Comparison of ENCODE assay signal across 8 cellular contexts in the genomic region with DNA sequence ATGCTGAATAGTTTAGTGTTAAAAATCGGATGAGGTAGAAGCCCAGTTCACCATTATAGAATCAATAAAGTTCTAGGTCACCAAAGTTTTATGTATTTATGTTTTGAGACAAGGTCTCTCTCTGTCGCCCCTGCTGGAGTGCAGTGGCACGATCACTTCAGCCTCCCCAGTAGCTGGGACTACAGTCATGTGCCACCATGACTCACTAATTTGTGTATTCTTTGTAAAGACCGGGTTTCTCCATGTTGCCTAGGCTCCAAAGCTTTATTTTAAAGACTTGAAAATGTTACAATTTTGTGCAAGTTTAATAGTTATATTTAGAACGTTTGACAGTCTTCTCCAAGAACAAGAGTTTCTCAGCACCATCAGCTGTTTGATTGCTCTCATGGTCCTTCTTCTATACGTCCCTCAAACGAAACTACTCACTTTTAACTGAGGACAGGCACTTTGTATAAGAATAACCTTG. TPM values are rescaled to one million over a fixed set of nuclear protein-coding genes. Genes with fewer than 3 reads are reported as not detected.
DNase-seq lines count a peak whose midpoint lies in the region; FAIRE-seq and TF ChIP-seq lines count a peak whose summit lies in the region.

No MANE protein-coding gene starts in this region.

- H3K4me3 ChIP-seq in Caco-2 (ENCODE audit: low read depth, low read length) (no peak overlapping the region), HUES64 (ENCODE audit: low read length) (no peak overlapping the region), WERI-Rb-1 (ENCODE audit: low read depth, low read length) (no peak overlapping the region), H1 (ENCODE audit: extremely low read depth in 1 of 4, insufficient read depth in 2 of 4, low read depth in 3 of 4, low read length in 4 of 4) (no peak overlapping the region), neural progenitor cell (no peak overlapping the region)

- H2BK15ac ChIP-seq in H1 (ENCODE audit: low read length): no peak overlapping the region

- DNase-seq in Caco-2 (peak; percentile 45 to 55), WERI-Rb-1 (peak; percentile 14), H1 (ENCODE audit: low read depth in 1 of 2, low spot score in 2 of 2) (peak in 1 of 2 experiments; percentile 48), neural progenitor cell (ENCODE audit: low spot score) (peak; percentile 26), DMS153 treated with DMSO at 0.1 percent for 48 hours (lab: John Stamatoyannopoulos, UW; ENCODE audit: unreplicated experiment) (no peak), KG1 (lab: John Stamatoyannopoulos, UW) (no peak), GM13976 (ENCODE audit: low spot score) (no peak)

- no peak overlapping the region for H2AK5ac ChIP-seq in H1 (ENCODE audit: low read depth, low read length)

- H4K5ac ChIP-seq in H1 (ENCODE audit: insufficient read length, low read depth, low read length): no peak overlapping the region

- H3K79me2 ChIP-seq in H1 (ENCODE audit: control insufficient read depth in 1 of 2, insufficient read depth in 2 of 2, low read length in 2 of 2): no peaks in the 10 kb centered on the region
- H3K79me2 ChIP-seq in neural progenitor cell (ENCODE audit: low read depth): no peaks in the 10 kb centered on the region

- no peaks in the 10 kb centered on the region for H3F3A ChIP-seq in neural progenitor cell (ENCODE audit: low read depth)

- in situ Hi-C loops in GM13976 (cut with MboI; ENCODE audit: low sequenced_read_pairs, unreplicated experiment): no loop called here

- H3K14ac ChIP-seq in H1 (ENCODE audit: insufficient read length): no peak overlapping the region

- H3K9me3 ChIP-seq in Caco-2 (no peaks in the 10 kb centered on the region), HUES64 (ENCODE audit: insufficient read depth, low read depth, low read length) (no peaks in the 10 kb centered on the region), WERI-Rb-1 (ENCODE audit: severe bottlenecking) (no peaks in the 10 kb centered on the region), H1 (ENCODE audit: insufficient read depth in 2 of 2, low read depth in 1 of 2, low read length in 1 of 2) (no peaks in the 10 kb centered on the region), neural progenitor cell (ENCODE audit: low read depth) (no peaks in the 10 kb centered on the region)

- no TSS peak for BruUV-seq in Caco-2 (replicated peaks; lab: Mats Ljungman, UMichigan)

- no peak for TF ChIP-seq EP300 in H1 (IDR thresholded peaks at IDR 0.05; ENCODE audit: borderline replicate concordance in 1 of 2, low read depth in 2 of 2, low read length in 2 of 2)

- H3K27me3 Mint-ChIP-seq in Caco-2 (ENCODE audit: insufficient read depth, unreplicated experiment): no peaks in the 10 kb centered on the region
- peaks cover 3% of the 10 kb centered on the region for H3K27me3 Mint-ChIP-seq in neural progenitor cell (ENCODE audit: insufficient read depth, low read depth)

- H3K9me3 Mint-ChIP-seq in Caco-2 (ENCODE audit: unreplicated experiment): no peaks in the 10 kb centered on the region
- no peaks in the 10 kb centered on the region for H3K9me3 Mint-ChIP-seq in neural progenitor cell

- H3K56ac ChIP-seq in H1 (replicated peaks; ENCODE audit: insufficient read length, low read depth, low read length): no peak overlapping the region

- H3K18ac ChIP-seq in H1 (ENCODE audit: extremely low read depth, low read length): no peak overlapping the region

- peak overlapping the region; percentile 24; the same call in 1 of the 2 replicates for H3K9ac ChIP-seq in HUES64 (ENCODE audit: low read depth, low read length)
- no peak overlapping the region for H3K9ac ChIP-seq in H1 (replicated peaks in 1 of 4; ENCODE audit: extremely low read depth in 1 of 4, low read depth in 3 of 4, low read length in 3 of 4)
- H3K9ac ChIP-seq in neural progenitor cell: no peak overlapping the region

- no peaks in the 10 kb centered on the region for H3K23me2 ChIP-seq in H1 (ENCODE audit: low read depth, low read length)

- no peak for FAIRE-seq in H1 (lab: Jason Lieb, UNC)

- no peaks in the 10 kb centered on the region for H3K79me1 ChIP-seq in H1 (ENCODE audit: low read depth, low read length)

- no peak overlapping the region for H4K91ac ChIP-seq in H1 (replicated peaks; ENCODE audit: insufficient read length, low read length)

- H3K4me2 ChIP-seq in H1 (ENCODE audit: insufficient read depth in 1 of 2, low read depth in 2 of 2, low read length in 2 of 2) (no peak overlapping the region), neural progenitor cell (no peak overlapping the region)

- TF ChIP-seq POLR2A in H1 (IDR thresholded peaks at IDR 0.05; ENCODE audit: control extremely low read depth in 1 of 2, low read depth in 2 of 2, low read length in 2 of 2): no peak

- no peak overlapping the region for H2BK120ac ChIP-seq in H1 (replicated peaks; ENCODE audit: low read depth, low read length)

- no peak overlapping the region for H3K4ac ChIP-seq in H1 (replicated peaks; ENCODE audit: insufficient read length, low read depth, low read length)

- H3K27ac Mint-ChIP-seq in Caco-2 (ENCODE audit: unreplicated experiment) (no peak overlapping the region), neural progenitor cell (no peak overlapping the region)

- 0 out of 2 replicates have a peak overlapping the region, but pooled peaks have one; percentile 15 for H3K27ac ChIP-seq in HUES64 (ENCODE audit: low read depth, low read length)
- no peak overlapping the region for H3K27ac ChIP-seq in WERI-Rb-1
- no peak overlapping the region for H3K27ac ChIP-seq in H1 (ENCODE audit: low read depth, low read length)
- no peak overlapping the region for H3K27ac ChIP-seq in neural progenitor cell

- peaks cover 47% of the 10 kb centered on the region for H3K36me3 Mint-ChIP-seq in Caco-2 (ENCODE audit: insufficient read depth, unreplicated experiment)
- peaks cover 23% of the 10 kb centered on the region for H3K36me3 Mint-ChIP-seq in neural progenitor cell

- no peak overlapping the region for H2BK12ac ChIP-seq in H1 (ENCODE audit: low read depth, low read length)

- TF ChIP-seq CTCF in Caco-2 (IDR thresholded peaks at IDR 0.05; ENCODE audit: insufficient read depth in 1 of 2, low read depth in 1 of 2, low read length in 1 of 2, severe bottlenecking in 1 of 2, unreplicated experiment in 1 of 2) (peak; percentile 33 to 50), WERI-Rb-1 (IDR thresholded peaks at IDR 0.05; ENCODE audit: low read depth, low read length) (0 out of 2 replicates have a peak, but pooled peaks have one; percentile 24), H1 (IDR thresholded peaks at IDR 0.05; ENCODE audit: control extremely low read depth in 1 of 3, insufficient read depth in 1 of 3, low read depth in 1 of 3, low read length in 3 of 3) (peak; percentile 22 to 67 (median 64); a peak in 3 of 4 replicates), neural progenitor cell (IDR thresholded peaks at IDR 0.05) (peak; percentile 50), GM13976 (IDR thresholded peaks at IDR 0.05; ENCODE audit: borderline replicate concordance, control extremely low read depth, extremely low read depth, insufficient read depth, missing control alignments) (no peak)

- no peak overlapping the region for H2BK5ac ChIP-seq in H1 (ENCODE audit: low read depth, low read length)

- peak in 1 of 2 experiments; percentile 15; a peak in 1 of 4 replicates for TF ChIP-seq RAD21 in H1 (IDR thresholded peaks at IDR 0.05 in 1 of 2, conservative IDR thresholded peaks at IDR 0.05 in 1 of 2; ENCODE audit: low read depth in 2 of 2, low read length in 2 of 2)

- H2AFZ ChIP-seq in H1 (ENCODE audit: low read length) (0 out of 2 replicates have a peak overlapping the region, but pooled peaks have one; percentile 3), neural progenitor cell (replicated peaks) (no peak overlapping the region)

- no peak overlapping the region for H2BK20ac ChIP-seq in H1 (ENCODE audit: low read length)

- no peaks in the 10 kb centered on the region for H3K4me1 ChIP-seq in Caco-2
- peaks cover 4% of the 10 kb centered on the region; the same call in 1 of the 2 replicates for H3K4me1 ChIP-seq in HUES64 (ENCODE audit: insufficient read depth, low read length)
- H3K4me1 ChIP-seq in H1 (replicated peaks in 1 of 4; ENCODE audit: control insufficient read depth in 3 of 4, insufficient read depth in 4 of 4, low read length in 3 of 4): no peaks in the 10 kb centered on the region
- H3K4me1 ChIP-seq in neural progenitor cell: no peaks in the 10 kb centered on the region

- H3K36me3 ChIP-seq in Caco-2 (ENCODE audit: control insufficient read depth, insufficient read depth, low read length) (no peaks in the 10 kb centered on the region; the same call in 1 of the 2 replicates), HUES64 (ENCODE audit: insufficient read depth, low read length) (peaks cover 45% of the 10 kb centered on the region), WERI-Rb-1 (peaks cover 61% of the 10 kb centered on the region), H1 (ENCODE audit: control insufficient read depth in 2 of 4, insufficient read depth in 4 of 4, low read length in 3 of 4) (peaks cover 0 to 7% (median 3%) of the 10 kb centered on the region in 4 experiments; a peak in 5 of 8 replicates), neural progenitor cell (no peaks in the 10 kb centered on the region)

- POLR2A ChIA-PET in Caco-2 (lab: Charles Lee): no interaction called here
- POLR2A ChIA-PET in H1 (lab: Charles Lee; ENCODE audit: partially characterized antibody): interaction anchor here (0.7 to 1.0 kb wide), 2 partner anchors 15 to 24 kb away, joined by 3 read pairs; no protein-coding TSS in a partner anchor

- H4K8ac ChIP-seq in H1 (ENCODE audit: extremely low read depth, insufficient read depth, low read length): no peak overlapping the region

- CTCF ChIA-PET in Caco-2 (lab: Charles Lee): interaction anchor here (1.0 to 1.1 kb wide), 3 partner anchors 10 to 40 kb away, joined by 3 to 15 read pairs (median 4); partner anchors contain the start of genes MARF1 and NDE1
- CTCF ChIA-PET in H1 (lab: Charles Lee; ENCODE audit: partially characterized antibody): interaction anchor here (0.5 to 2.7 kb wide), 22 partner anchors 9 to 440 kb away, joined by 3 to 17 read pairs (median 4); partner anchors contain the start of gene MARF1

- H3K4me3 Mint-ChIP-seq in Caco-2 (ENCODE audit: unreplicated experiment): no peak overlapping the region
- no peak overlapping the region for H3K4me3 Mint-ChIP-seq in neural progenitor cell

- 53% methylated on average over 6 of the region's 7 CpGs for WGBS in HUES64
- 66% methylated on average over 7 of the region's 7 CpGs; no CpG with 5 or more reads in 1 of the 2 experiments for WGBS in H1 (ENCODE audit: extremely low coverage in 1 of 2, insufficient coverage in 1 of 2, insufficient read length in 1 of 2, insufficient replicate concordance in 2 of 2, low coverage in 1 of 2, low lambda C conversion rate in 2 of 2, missing lambda C conversion rate in 1 of 2), 2 experiments

- H4K20me1 ChIP-seq in H1 (replicated peaks in 1 of 2; ENCODE audit: control insufficient read depth in 1 of 2, insufficient read depth in 2 of 2, low read length in 2 of 2) (no peaks in the 10 kb centered on the region), neural progenitor cell (ENCODE audit: low read depth) (peaks cover 2% of the 10 kb centered on the region)

- H3K4me1 Mint-ChIP-seq in Caco-2 (ENCODE audit: low read depth, unreplicated experiment) (no peaks in the 10 kb centered on the region), neural progenitor cell (no peaks in the 10 kb centered on the region)

- H3K27me3 ChIP-seq in Caco-2 (replicated peaks; ENCODE audit: control insufficient read depth, insufficient read depth, low read length) (no peaks in the 10 kb centered on the region), HUES64 (ENCODE audit: insufficient read depth, low read length) (no peaks in the 10 kb centered on the region), WERI-Rb-1 (ENCODE audit: insufficient read depth, low read depth, severe bottlenecking) (no peaks in the 10 kb centered on the region), H1 (replicated peaks in 1 of 4; ENCODE audit: control insufficient read depth in 3 of 4, extremely low read depth in 1 of 4, insufficient read depth in 3 of 4, low read length in 3 of 4) (no peaks in the 10 kb centered on the region), neural progenitor cell (no peaks in the 10 kb centered on the region)

- intact Hi-C loops in Caco-2 (cut with micrococcal nuclease; ENCODE audit: unreplicated experiment): no loop called here

- H3K23ac ChIP-seq in H1 (ENCODE audit: insufficient read length): no peak overlapping the region

RNA-seq across cellular contexts. Expression of gene NDE1, which starts 32.1 kb away (rescaled TPM):
- total RNA-seq in Caco-2 (2022) (60.7 and 67.7 TPM in 2 replicates), neural progenitor cell (ENCODE audit: low replicate concordance) (85.3 and 88.1 TPM in 2 replicates)
- 26.5 TPM for polyA plus RNA-seq in HUES64 (2013, experiment 1 of 2)
- 33.9 TPM for polyA plus RNA-seq in HUES64 (2013, experiment 2 of 2)
- total RNA-seq in H1 (2021; fragmentation: NEBNext Ultra II Directional; extraction: Animal tissue kit (Norgen Biotek cat#: 25700)): 41.3 and 43.5 TPM in 2 replicates
- polyA plus RNA-seq in H1 (2011; rRNA removed): 13.3 and 15.0 TPM in 2 replicates
- polyA plus RNA-seq in H1 (2011; cell fraction: cytosol; rRNA removed): 14.3 TPM
- polyA plus RNA-seq in H1 (2011; cell fraction: nucleus; rRNA removed): 11.1 TPM
- polyA plus RNA-seq in H1 (2012, experiment 1 of 2): 19.7 to 21.0 TPM (median 20.5 TPM) in 4 replicates
- 12.2 TPM for polyA plus RNA-seq in H1 (2012, experiment 2 of 2)
- polyA plus RNA-seq in H1 (2013, experiment 1 of 2): 16.8 TPM
- polyA plus RNA-seq in H1 (2013, experiment 2 of 2): 15.5 TPM
- polyA minus RNA-seq in H1 (2011; rRNA and poly(A)+ RNA removed): 10.4 and 14.4 TPM in 2 replicates
- polyA minus RNA-seq in H1 (2011; cell fraction: cytosol; rRNA and poly(A)+ RNA removed): 18.9 TPM
- polyA minus RNA-seq in H1 (2011; cell fraction: nucleus; rRNA and poly(A)+ RNA removed): 14.2 TPM

RNA-seq across cellular contexts. Expression of gene MARF1, which starts 39.2 kb away (rescaled TPM):
- total RNA-seq in Caco-2 (2022) (20.2 and 22.3 TPM in 2 replicates), neural progenitor cell (ENCODE audit: low replicate concordance) (11.9 and 13.4 TPM in 2 replicates)
- polyA plus RNA-seq in HUES64 (2013, experiment 1 of 2): 8.8 TPM
- polyA plus RNA-seq in HUES64 (2013, experiment 2 of 2): 12.0 TPM
- 25.8 and 31.4 TPM in 2 replicates for total RNA-seq in H1 (2021; fragmentation: NEBNext Ultra II Directional; extraction: Animal tissue kit (Norgen Biotek cat#: 25700))
- 5.0 and 5.6 TPM in 2 replicates for polyA plus RNA-seq in H1 (2011; rRNA removed)
- 5.2 TPM for polyA plus RNA-seq in H1 (2011; cell fraction: cytosol; rRNA removed)
- polyA plus RNA-seq in H1 (2011; cell fraction: nucleus; rRNA removed): 18.5 TPM
- polyA plus RNA-seq in H1 (2012, experiment 1 of 2): 7.1 to 10.5 TPM (median 8.5 TPM) in 4 replicates
- 0.52 TPM for polyA plus RNA-seq in H1 (2012, experiment 2 of 2)
- polyA plus RNA-seq in H1 (2013, experiment 1 of 2): 8.6 TPM
- 8.5 TPM for polyA plus RNA-seq in H1 (2013, experiment 2 of 2)
- 17.0 and 23.5 TPM in 2 replicates for polyA minus RNA-seq in H1 (2011; rRNA and poly(A)+ RNA removed)
- polyA minus RNA-seq in H1 (2011; cell fraction: cytosol; rRNA and poly(A)+ RNA removed): 7.2 TPM
- 32.6 TPM for polyA minus RNA-seq in H1 (2011; cell fraction: nucleus; rRNA and poly(A)+ RNA removed)

Comparison
In these comparisons a context has a peak if more than half of its experiments do, and no peak if none do; other contexts are left out.
1. DNase-seq: peak in Caco-2 (2 of 2), WERI-Rb-1 (single experiment) and neural progenitor cell (single experiment); none in DMS153 treated with DMSO at 0.1 percent for 48 hours (single experiment), KG1 (single experiment) and GM13976 (single experiment).